In genomic region chr12:69897744-69898143, GRCh38 we compare ENCODE assay signal across 10 cellular contexts.
DNase-seq lines count a peak whose midpoint lies in the region; ATAC-seq, FAIRE-seq and TF ChIP-seq lines count a peak whose summit lies in the region.
"Had no signal": no experiment of that assay in that cellular context is flagged by ENCODE, and none has a peak within 500 bp of the region (broad histone marks: within the 10 kb centered on the region; RNA-seq: fewer than 3 reads in every experiment).

No MANE protein-coding gene starts in this region.

- BruUV-seq in PC-3 (replicated peaks; lab: Mats Ljungman, UMichigan): no TSS peak

- H4K20me1 ChIP-seq in PC-3 (ENCODE audit: low read length): no peaks in the 10 kb centered on the region

- no peak overlapping the region for H3K9ac ChIP-seq in PC-3 (ENCODE audit: low read length)

- no peak overlapping the region for H3K27ac ChIP-seq in PC-3 (ENCODE audit: low read length)

- no peaks in the 10 kb centered on the region for H3K27me3 ChIP-seq in PC-3 (ENCODE audit: low read length)
- H3K27me3 ChIP-seq: breast epithelium had no signal

- H3F3A ChIP-seq in PC-3 (ENCODE audit: low read length, unreplicated experiment): no peaks in the 10 kb centered on the region

- no peaks in the 10 kb centered on the region for H3K9me2 ChIP-seq in PC-3 (replicated peaks; ENCODE audit: low read length)

- in situ Hi-C loops in GM13976 (cut with MboI; ENCODE audit: low sequenced_read_pairs, unreplicated experiment): loop anchor here (10.0 to 25.0 kb wide), 2 partner anchors 677 to 840 kb away; no protein-coding TSS in a partner anchor

- DNase-seq in EL (peak; percentile 81), PC-3 (peak; percentile 64), fibroblast of peridontal ligament (ENCODE audit: extremely low read depth) (peak; percentile 92), non-pigmented ciliary epithelial cell (ENCODE audit: low read depth) (peak; percentile 86), GM13976 (ENCODE audit: low spot score) (no peak), D721Med (ENCODE audit: insufficient read length, low spot score) (no peak)

- POLR2A ChIA-PET in PC-3 (lab: Charles Lee; ENCODE audit: unreplicated experiment): no interaction called here

- CTCF ChIA-PET in PC-3 (lab: Charles Lee): no interaction called here

- TF ChIP-seq CTCF in PC-3 (conservative IDR thresholded peaks at IDR 0.05; ENCODE audit: low read depth, low read length) (no peak), GM13976 (IDR thresholded peaks at IDR 0.05; ENCODE audit: borderline replicate concordance, control extremely low read depth, extremely low read depth, insufficient read depth, missing control alignments) (no peak), D721Med (IDR thresholded peaks at IDR 0.05; ENCODE audit: insufficient read depth, missing control alignments) (no peak)

- intact Hi-C loops in PC-3 (cut with micrococcal nuclease): no loop called here

- no peaks in the 10 kb centered on the region for H3K79me2 ChIP-seq in PC-3 (ENCODE audit: low read length)

- H2AFZ ChIP-seq in PC-3 (ENCODE audit: low read length): no peak overlapping the region

- H3K4me2 ChIP-seq in PC-3 (ENCODE audit: low read length): no peak overlapping the region

- H3K4me1 ChIP-seq in PC-3 (ENCODE audit: insufficient read depth, low read length): no peaks in the 10 kb centered on the region
- H3K4me1 ChIP-seq: breast epithelium had no signal

- H3K4me3 ChIP-seq in PC-3 (ENCODE audit: low read length): no peak overlapping the region
- H3K4me3 ChIP-seq: breast epithelium had no signal

- no peaks in the 10 kb centered on the region for H3K36me3 ChIP-seq in PC-3 (ENCODE audit: low read depth, low read length)
- H3K36me3 ChIP-seq: breast epithelium had no signal

- no peaks in the 10 kb centered on the region for H3K9me3 ChIP-seq in PC-3 (ENCODE audit: low read length)
- H3K9me3 ChIP-seq: breast epithelium had no signal

- no peak for FAIRE-seq in D721Med (lab: Jason Lieb, UNC)

- peak; percentile 77 for ATAC-seq in PC-3
- no peak for ATAC-seq in GM18873 (IDR thresholded peaks at IDR 0.05; ENCODE audit: low FRiP score, unreplicated experiment)
- no peak for ATAC-seq in GM18520 (IDR thresholded peaks at IDR 0.05; ENCODE audit: unreplicated experiment)
- ATAC-seq: HCT116 had no signal

Comparison
In these comparisons a context has a peak if more than half of its experiments do, and no peak if none do; other contexts are left out.
1. DNase-seq: peak in EL (single experiment), PC-3 (single experiment), fibroblast of peridontal ligament (single experiment) and non-pigmented ciliary epithelial cell (single experiment); none in GM13976 (single experiment) and D721Med (single experiment).